19 cellular contexts compared by ENCODE assay signal in the genomic region with DNA sequence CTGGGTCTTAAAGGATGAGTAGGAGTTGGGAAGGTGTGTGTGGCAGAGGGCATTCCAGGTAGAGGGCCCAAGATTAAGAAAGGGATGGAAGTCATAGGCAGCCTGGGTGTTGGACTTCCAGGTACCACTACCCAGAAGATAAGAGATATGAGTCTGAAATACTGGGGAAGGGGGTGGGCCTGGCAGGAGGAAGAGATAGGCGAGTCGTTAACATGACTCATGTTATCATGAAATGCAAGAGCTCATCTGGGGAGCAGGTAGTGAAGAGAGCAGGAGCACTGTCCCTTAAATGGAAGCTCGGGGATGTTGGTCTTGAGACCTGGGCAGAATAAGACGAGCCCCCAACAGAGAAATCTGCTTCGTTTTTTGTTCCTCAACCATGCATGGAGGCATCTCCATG. TPM values are rescaled to one million over a fixed set of nuclear protein-coding genes. Genes with fewer than 3 reads are reported as not detected.
DNase-seq lines count a peak whose midpoint lies in the region; ATAC-seq, FAIRE-seq and TF ChIP-seq lines count a peak whose summit lies in the region.
"Had no signal": no experiment of that assay in that cellular context is flagged by ENCODE, and none has a peak within 500 bp of the region (broad histone marks: within the 10 kb centered on the region; RNA-seq: fewer than 3 reads in every experiment).

No MANE protein-coding gene starts in this region.

- H3K36me3 ChIP-seq in K562 (ENCODE audit: control insufficient read depth, insufficient read depth, low read length), result peaks cover 33% of the 10 kb centered on the region

- TF ChIP-seq RAD21 in K562 (CRISPR knock-in tag; conservative IDR thresholded peaks at IDR 0.05 in 1 of 2, IDR thresholded peaks at IDR 0.05 in 1 of 2), result no peak

- no peak for TF ChIP-seq POLR2A in K562 (conservative IDR thresholded peaks at IDR 0.05)

- no peaks in the 10 kb centered on the region for H3K9me3 ChIP-seq in K562 (replicated peaks; ENCODE audit: control insufficient read depth, insufficient read depth, low read depth, low read length)
- H3K9me3 ChIP-seq: esophagus squamous epithelium, gastroesophageal sphincter had no signal

- H3K4me1 ChIP-seq in K562 (replicated peaks in 1 of 2; ENCODE audit: control insufficient read depth in 2 of 2, insufficient read depth in 2 of 2, low read length in 2 of 2), result peaks cover 24 to 35% of the 10 kb centered on the region in 2 experiments; a peak in 4 of 5 replicates

- ATAC-seq in stimulated activated naive CD8-positive, alpha-beta T cell treated with anti-CD3 and anti-CD28 coated beads, Interleukin-15, Interleukin-2, amounts not matched to agents 100 U/mL and 50 U/mL, for 24 hours, result peak; percentile 49
- no peak for ATAC-seq in stimulated activated naive CD8-positive, alpha-beta T cell treated with anti-CD3 and anti-CD28 coated beads, Interleukin-15, amount 100 ng/mL, for 72 hours
- peak; percentile 75 for ATAC-seq in K562
- ATAC-seq in GM18517 (IDR thresholded peaks at IDR 0.05; ENCODE audit: unreplicated experiment), result no peak
- ATAC-seq: CD8-positive, alpha-beta T cell; effector memory CD8-positive, alpha-beta T cell; gastroesophageal sphincter had no signal

- H3K9me3 Mint-ChIP-seq in stimulated activated naive CD8-positive, alpha-beta T cell treated with anti-CD3 and anti-CD28 coated beads, Interleukin-15, amount 100 ng/mL, for 72 hours, result no peaks in the 10 kb centered on the region
- H3K9me3 Mint-ChIP-seq: CD8-positive, alpha-beta T cell; effector memory CD8-positive, alpha-beta T cell had no signal

- 6% methylated on average over 3 of the region's 5 CpGs for WGBS in K562 (ENCODE audit: insufficient coverage, low coverage, missing lambda C conversion rate)

- H3K79me2 ChIP-seq in K562 (ENCODE audit: control insufficient read depth, insufficient read depth, low read length), result peaks cover 78% of the 10 kb centered on the region

- H4K20me1 ChIP-seq in K562 (replicated peaks; ENCODE audit: control insufficient read depth, insufficient read depth, low read length), result no peaks in the 10 kb centered on the region

- POLR2A ChIA-PET in K562 (lab: Yijun Ruan, JAX), result interaction anchor here (0.5 to 1.2 kb wide), 5 partner anchors 8 to 377 kb away, joined by 3 to 6 read pairs (median 4); a partner anchor contains a TSS

- no peaks in the 10 kb centered on the region for H3K9me1 ChIP-seq in K562 (ENCODE audit: control insufficient read depth, insufficient read depth, low read length)

- TF ChIP-seq EP300 in K562 (IDR thresholded peaks at IDR 0.05; ENCODE audit: low read length), result peak; percentile 86

- intact Hi-C loops in K562 (cut with micrococcal nuclease), result no loop called here

- H3K27me3 ChIP-seq in K562 (ENCODE audit: control insufficient read depth in 2 of 2, insufficient read depth in 2 of 2, low read length in 2 of 2), result no peaks in the 10 kb centered on the region
- H3K27me3 ChIP-seq: esophagus squamous epithelium, gastroesophageal sphincter had no signal

- no peaks in the 10 kb centered on the region for H3K27me3 Mint-ChIP-seq in stimulated activated naive CD8-positive, alpha-beta T cell treated with anti-CD3 and anti-CD28 coated beads, Interleukin-15, amount 100 ng/mL, for 72 hours
- H3K27me3 Mint-ChIP-seq: brain; effector memory CD8-positive, alpha-beta T cell had no signal

- no peak for DNase-seq in stimulated activated naive CD8-positive, alpha-beta T cell treated with anti-CD3 and anti-CD28 coated beads, Interleukin-15, Interleukin-2, amounts not matched to agents 100 U/mL and 50 U/mL, for 24 hours
- DNase-seq in stimulated activated naive CD8-positive, alpha-beta T cell treated with anti-CD3 and anti-CD28 coated beads, Interleukin-15, amount 100 ng/mL, for 72 hours, result no peak
- peak; percentile 7 for DNase-seq in OCI-M1 (lab: John Stamatoyannopoulos, UW)
- peak; percentile 66 to 72 (median 70) for DNase-seq in K562 (ENCODE audit: extremely low read depth in 1 of 4, low spot score in 3 of 4)
- DNase-seq in GOT3 (lab: John Stamatoyannopoulos, UW), result no peak
- no peak for DNase-seq in GM10266 (ENCODE audit: extremely low spot score)
- DNase-seq: activated CD8-positive, alpha-beta memory T cell treated with anti-CD3 and anti-CD28 coated beads for 24 hours; CD8-positive, alpha-beta T cell; DMS53; effector memory CD8-positive, alpha-beta T cell; esophagus squamous epithelium; NCI-H146; stimulated activated naive CD4-positive, alpha-beta T cell had no signal

- H3K4me3 Mint-ChIP-seq in stimulated activated naive CD8-positive, alpha-beta T cell treated with anti-CD3 and anti-CD28 coated beads, Interleukin-15, amount 100 ng/mL, for 72 hours, result no peak overlapping the region
- H3K4me3 Mint-ChIP-seq: brain; CD8-positive, alpha-beta T cell; effector memory CD8-positive, alpha-beta T cell had no signal

- H2AFZ ChIP-seq in K562 (ENCODE audit: low read depth, low read length), result no peak overlapping the region

- H3K9ac ChIP-seq in K562 (ENCODE audit: insufficient read depth in 1 of 2, low read depth in 2 of 2, low read length in 2 of 2), result no peak overlapping the region
- H3K9ac ChIP-seq: KMS-11 had no signal

- peak overlapping the region; percentile 63 for H3K4me2 ChIP-seq in K562 (ENCODE audit: insufficient read depth, low read length)
- H3K4me2 ChIP-seq: KMS-11 had no signal

- H3K27ac Mint-ChIP-seq in stimulated activated naive CD8-positive, alpha-beta T cell treated with anti-CD3 and anti-CD28 coated beads, Interleukin-15, amount 100 ng/mL, for 72 hours, result peak overlapping the region in 1 of 2 donors; percentile 10

- TF ChIP-seq CTCF in K562 (IDR thresholded peaks at IDR 0.05 in 2 of 3, conservative IDR thresholded peaks at IDR 0.05 in 1 of 3; ENCODE audit: insufficient read depth in 2 of 3, low read depth in 1 of 3, low read length in 3 of 3) (no peak), GM10266 (IDR thresholded peaks at IDR 0.05; ENCODE audit: control insufficient read depth, insufficient read depth, low read depth, missing control alignments) (no peak)

- in situ Hi-C loops in K562 (cut with MboI), result no loop called here

- peaks cover 30% of the 10 kb centered on the region for H3K4me1 Mint-ChIP-seq in stimulated activated naive CD8-positive, alpha-beta T cell treated with anti-CD3 and anti-CD28 coated beads, Interleukin-15, amount 100 ng/mL, for 72 hours

- H3K4me3 ChIP-seq in K562, result no peak overlapping the region
- H3K4me3 ChIP-seq: esophagus squamous epithelium, gastroesophageal sphincter had no signal

- BruUV-seq in K562 (replicated peaks; lab: Mats Ljungman, UMichigan), result no TSS peak

- peak; percentile 79 for FAIRE-seq in K562 (lab: Jason Lieb, UNC)
- FAIRE-seq: colon, islet of Langerhans had no signal

- CTCF ChIA-PET in K562 (lab: Yijun Ruan, JAX; ENCODE audit: low intra/inter-chr PET ratio), result no interaction called here

- H3K27ac ChIP-seq in K562 (ENCODE audit: extremely low read depth, low read depth, low read length), result peak overlapping the region; percentile 54; the same call in 2 of the 3 replicates
- H3K27ac ChIP-seq: esophagus squamous epithelium, gastroesophageal sphincter, KMS-11 had no signal

TF ChIP-seq in K562, 482 proteins besides CTCF, POLR2A, EP300 and RAD21 (continues in another document):
- TF ChIP-seq, protein P1, sequence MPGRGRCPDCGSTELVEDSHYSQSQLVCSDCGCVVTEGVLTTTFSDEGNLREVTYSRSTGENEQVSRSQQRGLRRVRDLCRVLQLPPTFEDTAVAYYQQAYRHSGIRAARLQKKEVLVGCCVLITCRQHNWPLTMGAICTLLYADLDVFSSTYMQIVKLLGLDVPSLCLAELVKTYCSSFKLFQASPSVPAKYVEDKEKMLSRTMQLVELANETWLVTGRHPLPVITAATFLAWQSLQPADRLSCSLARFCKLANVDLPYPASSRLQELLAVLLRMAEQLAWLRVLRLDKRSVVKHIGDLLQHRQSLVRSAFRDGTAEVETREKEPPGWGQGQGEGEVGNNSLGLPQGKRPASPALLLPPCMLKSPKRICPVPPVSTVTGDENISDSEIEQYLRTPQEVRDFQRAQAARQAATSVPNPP (IDR thresholded peaks at IDR 0.05; ENCODE audit: borderline replicate concordance, insufficient read depth, insufficient read length), result no peak

RNA-seq across cellular contexts. Expression of a gene that starts 10.2 kb away (rescaled TPM):
- total RNA-seq in K562 (2011; cell fraction: chromatin; rRNA removed; ENCODE audit: low replicate concordance), result 34.7 and 75.0 TPM in 2 replicates
- 38.4 and 39.9 TPM in 2 replicates for total RNA-seq in K562 (2011; cell fraction: nucleolus; rRNA removed)
- total RNA-seq in K562 (2011; cell fraction: nucleoplasm; rRNA removed), result 35.9 and 42.2 TPM in 2 replicates
- 35.2 and 41.1 TPM in 2 replicates for total RNA-seq in K562 (2014; rRNA removed)
- 13.5 and 16.5 TPM in 2 replicates for total RNA-seq in K562 (2014; rRNA removed; fragmentation: Illumina TruSeq; extraction: Trizol)
- total RNA-seq in K562 (2015; rRNA removed; fragmentation: Illumina TruSeq; extraction: Trizol), result 25.8 and 26.8 TPM in 2 replicates
- total RNA-seq in K562 (2021), result 45.8 and 49.8 TPM in 2 replicates
- 19.0 and 25.6 TPM in 2 replicates for polyA plus RNA-seq in K562 (2011; rRNA removed)
- polyA plus RNA-seq in K562 (2011; cell fraction: cytosol; rRNA removed), result 18.6 and 31.1 TPM in 2 replicates
- polyA plus RNA-seq in K562 (2011; cell fraction: nucleus; rRNA removed), result 50.3 and 65.2 TPM in 2 replicates
- 35.9 and 39.0 TPM in 2 replicates for polyA plus RNA-seq in K562 (2012)
- polyA plus RNA-seq in K562 (2014; fragmentation: Illumina TruSeq; extraction: Trizol), result 30.6 and 40.0 TPM in 2 replicates
- polyA plus RNA-seq in K562 (2014; fragmentation: Nextera tagmentation; extraction: Ambion mirVana), result under 1 TPM; 0.07 to 0.30 TPM
- 38.6 and 39.0 TPM in 2 replicates for polyA plus RNA-seq in K562 (2014; rRNA removed)
- polyA minus RNA-seq in K562 (2011; rRNA and poly(A)+ RNA removed), result 13.3 and 17.7 TPM in 2 replicates
- 17.8 and 25.7 TPM in 2 replicates for polyA minus RNA-seq in K562 (2011; cell fraction: cytosol; rRNA and poly(A)+ RNA removed)
- 11.4 and 14.6 TPM in 2 replicates for polyA minus RNA-seq in K562 (2011; cell fraction: nucleus; rRNA and poly(A)+ RNA removed)

RNA-seq across cellular contexts. Expression of a gene that starts 25.5 kb away (rescaled TPM):
- total RNA-seq in K562 (2011; cell fraction: chromatin; rRNA removed; ENCODE audit: low replicate concordance), result 69.2 and 159 TPM in 2 replicates
- total RNA-seq in K562 (2011; cell fraction: nucleolus; rRNA removed), result 116 and 118 TPM in 2 replicates
- total RNA-seq in K562 (2011; cell fraction: nucleoplasm; rRNA removed), result 91.3 and 92.8 TPM in 2 replicates
- 52.1 and 68.7 TPM in 2 replicates for total RNA-seq in K562 (2014; rRNA removed)
- total RNA-seq in K562 (2014; rRNA removed; fragmentation: Illumina TruSeq; extraction: Trizol), result 21.9 and 27.5 TPM in 2 replicates
- total RNA-seq in K562 (2015; rRNA removed; fragmentation: Illumina TruSeq; extraction: Trizol), result 44.3 and 44.5 TPM in 2 replicates
- 90.2 and 104 TPM in 2 replicates for total RNA-seq in K562 (2021)
- polyA plus RNA-seq in K562 (2011; rRNA removed), result 65.4 and 70.4 TPM in 2 replicates
- 86.4 and 144 TPM in 2 replicates for polyA plus RNA-seq in K562 (2011; cell fraction: cytosol; rRNA removed)
- 114 and 152 TPM in 2 replicates for polyA plus RNA-seq in K562 (2011; cell fraction: nucleus; rRNA removed)
- polyA plus RNA-seq in K562 (2012), result 65.5 and 74.0 TPM in 2 replicates
- 50.6 and 68.4 TPM in 2 replicates for polyA plus RNA-seq in K562 (2014; fragmentation: Illumina TruSeq; extraction: Trizol)
- polyA plus RNA-seq in K562 (2014; fragmentation: Nextera tagmentation; extraction: Ambion mirVana), result 1 to 10 TPM; 2.1 to 3.8 TPM
- 74.9 and 77.1 TPM in 2 replicates for polyA plus RNA-seq in K562 (2014; rRNA removed)
- polyA minus RNA-seq in K562 (2011; rRNA and poly(A)+ RNA removed), result 46.9 and 80.2 TPM in 2 replicates
- polyA minus RNA-seq in K562 (2011; cell fraction: cytosol; rRNA and poly(A)+ RNA removed), result 59.6 and 63.5 TPM in 2 replicates
- polyA minus RNA-seq in K562 (2011; cell fraction: nucleus; rRNA and poly(A)+ RNA removed), result 26.4 and 34.2 TPM in 2 replicates

Comparison
In these comparisons a context has a peak if more than half of its experiments do, and no peak if none do; other contexts are left out.
1. ATAC-seq: peak in stimulated activated naive CD8-positive, alpha-beta T cell treated with anti-CD3 and anti-CD28 coated beads, Interleukin-15, Interleukin-2, amounts not matched to agents 100 U/mL and 50 U/mL, for 24 hours (single experiment) and K562 (single experiment); none in stimulated activated naive CD8-positive, alpha-beta T cell treated with anti-CD3 and anti-CD28 coated beads, Interleukin-15, amount 100 ng/mL, for 72 hours (single experiment) and GM18517 (single experiment).
2. DNase-seq: peak in OCI-M1 (single experiment) and K562 (4 of 4); none in stimulated activated naive CD8-positive, alpha-beta T cell treated with anti-CD3 and anti-CD28 coated beads, Interleukin-15, Interleukin-2, amounts not matched to agents 100 U/mL and 50 U/mL, for 24 hours (single experiment), stimulated activated naive CD8-positive, alpha-beta T cell treated with anti-CD3 and anti-CD28 coated beads, Interleukin-15, amount 100 ng/mL, for 72 hours (0 of 2), GOT3 (single experiment) and GM10266 (single experiment).